Comparison of ENCODE assay signal across 16 cellular contexts in the genomic region with DNA sequence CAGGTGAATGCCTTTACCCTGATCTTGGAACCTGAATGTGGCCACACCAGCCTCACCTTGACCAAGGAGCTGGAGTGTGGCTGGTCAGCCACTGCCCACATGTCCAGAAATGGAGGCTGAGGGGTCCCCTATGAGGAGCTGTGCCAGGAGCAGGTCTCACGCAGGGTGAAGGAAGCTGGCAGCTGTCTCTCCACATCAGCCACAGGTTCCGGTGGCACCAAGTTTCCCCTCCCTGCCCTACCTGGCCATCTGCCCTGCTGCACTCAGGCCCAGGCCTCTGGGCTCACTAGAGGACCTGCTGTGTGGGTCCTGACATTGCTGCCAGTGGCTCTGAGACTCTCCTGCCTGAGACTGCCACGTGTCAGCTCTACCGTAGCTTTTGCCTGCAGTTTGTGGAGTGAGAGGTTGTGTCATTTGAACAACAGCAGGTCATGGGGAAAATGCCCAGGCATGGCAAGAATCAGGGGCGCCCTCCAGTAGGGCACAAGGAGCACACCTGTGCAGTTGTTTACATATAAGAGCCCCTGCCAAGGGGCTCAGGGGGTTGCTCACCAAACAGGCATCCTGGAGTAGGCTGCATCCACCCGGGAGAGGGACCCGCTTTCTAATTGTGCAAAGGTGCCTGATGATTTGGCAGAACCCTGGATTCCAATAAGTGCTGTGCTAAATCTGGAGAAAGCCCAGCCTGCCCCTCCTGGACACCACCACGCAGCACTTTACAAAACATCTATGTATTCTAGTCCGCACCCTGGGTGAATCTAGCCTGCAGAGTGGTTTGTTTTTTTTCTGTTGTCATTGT.
"Had no signal": no experiment of that assay in that cellular context is flagged by ENCODE, and none has a peak within 500 bp of the region (broad histone marks: within the 10 kb centered on the region; RNA-seq: fewer than 3 reads in every experiment).

No MANE protein-coding gene starts in this region.

- H3K27me3 ChIP-seq: uterus had no signal

- H3K4me1 Mint-ChIP-seq: activated naive CD4-positive, alpha-beta T cell treated with anti-CD3 and anti-CD28 coated beads, Interleukin-2, amount 10 ng/mL, durations not matched to agents 7 days and 5 days; activated T-helper 17 cell treated with anti-CD3 and anti-CD28 coated beads, Interleukin-2, amount 50 U/mL, for 72 hours; central memory CD8-positive, alpha-beta T cell had no signal

- H3K4me1 ChIP-seq: lower lobe of right lung, psoas muscle, uterus had no signal

- H3K36me3 Mint-ChIP-seq: activated naive CD4-positive, alpha-beta T cell treated with anti-CD3 and anti-CD28 coated beads, Interleukin-2, amount 10 ng/mL, durations not matched to agents 7 days and 5 days had no signal

- H3K27ac ChIP-seq: lower lobe of right lung, psoas muscle, uterus had no signal

- H3K9me3 ChIP-seq: lower lobe of right lung, psoas muscle, uterus had no signal

- H3K27ac Mint-ChIP-seq: activated naive CD4-positive, alpha-beta T cell treated with anti-CD3 and anti-CD28 coated beads, Interleukin-2, amount 10 ng/mL, durations not matched to agents 7 days and 5 days; activated T-helper 17 cell treated with anti-CD3 and anti-CD28 coated beads, Interleukin-2, amount 50 U/mL, for 72 hours; dendritic cell treated with granulocyte-macrophage colony-stimulating factor and Interleukin-4, amounts not matched to agents 40 ng/mL and 50 ng/mL, for 4 days; endodermal cell; naive thymus-derived CD4-positive, alpha-beta T cell had no signal

- H3K4me3 ChIP-seq: lower lobe of right lung, psoas muscle, uterus had no signal

- ATAC-seq: activated T-helper 17 cell treated with anti-CD3 and anti-CD28 coated beads, Interleukin-2, amount 50 U/mL, for 72 hours; naive thymus-derived CD4-positive, alpha-beta T cell; psoas muscle; stimulated activated naive CD8-positive, alpha-beta T cell treated with anti-CD3 and anti-CD28 coated beads, Interleukin-15, Interleukin-2, amounts not matched to agents 100 U/mL and 50 U/mL, for 24 hours had no signal

- H3K4me3 Mint-ChIP-seq: activated naive CD4-positive, alpha-beta T cell treated with anti-CD3 and anti-CD28 coated beads, Interleukin-2, amount 10 ng/mL, durations not matched to agents 7 days and 5 days; activated T-helper 17 cell treated with anti-CD3 and anti-CD28 coated beads, Interleukin-2, amount 50 U/mL, for 72 hours; central memory CD8-positive, alpha-beta T cell; dendritic cell treated with granulocyte-macrophage colony-stimulating factor and Interleukin-4, amounts not matched to agents 40 ng/mL and 50 ng/mL, for 4 days; endodermal cell; naive thymus-derived CD4-positive, alpha-beta T cell had no signal

- DNase-seq: activated CD4-positive, alpha-beta T cell treated with anti-CD3 and anti-CD28 coated beads, Interleukin-2, amount 50 U/mL, for 4 hours; activated CD4-positive, CD25-positive, alpha-beta regulatory T cell treated with anti-CD3 and anti-CD28 coated beads, Interleukin-2, amount 50 U/mL, for 72 hours; activated naive CD4-positive, alpha-beta T cell treated with anti-CD3 and anti-CD28 coated beads, Interleukin-2, amount 10 ng/mL, durations not matched to agents 7 days and 5 days; erythroblast; lower lobe of right lung; naive thymus-derived CD4-positive, alpha-beta T cell; psoas muscle; stimulated activated CD4-positive, alpha-beta T cell treated with anti-CD3 and anti-CD28 coated beads, Interleukin-2, amount 100 ng/mL, for 48 hours; stimulated activated naive CD8-positive, alpha-beta T cell treated with anti-CD3 and anti-CD28 coated beads, Interleukin-15, Interleukin-2, amounts not matched to agents 100 U/mL and 50 U/mL, for 24 hours; SW 1271; T-helper 9 cell; uterus had no signal

- H3K9me3 Mint-ChIP-seq: activated naive CD4-positive, alpha-beta T cell treated with anti-CD3 and anti-CD28 coated beads, Interleukin-2, amount 10 ng/mL, durations not matched to agents 7 days and 5 days; activated T-helper 17 cell treated with anti-CD3 and anti-CD28 coated beads, Interleukin-2, amount 50 U/mL, for 72 hours; central memory CD8-positive, alpha-beta T cell; dendritic cell treated with granulocyte-macrophage colony-stimulating factor and Interleukin-4, amounts not matched to agents 40 ng/mL and 50 ng/mL, for 4 days; endodermal cell had no signal

- H3K36me3 ChIP-seq: lower lobe of right lung, uterus had no signal
